In genomic region chr1:193406901-193407300, GRCh38 we compare ENCODE assay signal across 8 cellular contexts.
DNase-seq lines count a peak whose midpoint lies in the region; ATAC-seq and TF ChIP-seq lines count a peak whose summit lies in the region.

No MANE protein-coding gene starts in this region.

- H3K27ac ChIP-seq in HCT116 (ENCODE audit: low read depth, low read length), result no peak overlapping the region
- no peak overlapping the region for H3K27ac ChIP-seq in right cardiac atrium (ENCODE audit: low read length)
- H3K27ac ChIP-seq in spleen, result peak overlapping the region in 2 of 8 donors; percentile 6 to 7

- DNase-seq in activated naive CD8-positive, alpha-beta T cell treated with anti-CD3 and anti-CD28 coated beads for 36 hours, result no peak
- DNase-seq in HCT116 (ENCODE audit: low read depth, low spot score) (peak; percentile 19), NCI-H1105 (lab: John Stamatoyannopoulos, UW) (peak; percentile 41), right cardiac atrium (no peak), spleen (no peak)
- peak; percentile 36 for DNase-seq in activated CD8-positive, alpha-beta T cell treated with anti-CD3 and anti-CD28 coated beads, Interleukin-2, amount 10 ng/mL, durations not matched to agents 7 days and 5 days
- no peak for DNase-seq in stimulated activated CD4-positive, alpha-beta T cell treated with anti-CD3 and anti-CD28 coated beads, Interleukin-2, amount 100 ng/mL, for 48 hours

- POLR2A ChIA-PET in HCT116 (lab: Charles Lee), result no interaction called here
- POLR2A ChIA-PET in activated CD8-positive, alpha-beta T cell treated with anti-CD3 and anti-CD28 coated beads, Interleukin-2, amount 10 ng/mL, durations not matched to agents 7 days and 5 days (lab: Charles Lee), result interaction anchor here (0.6 kb wide), 1 partner anchor 31 kb away, joined by 3 read pairs; no protein-coding TSS in a partner anchor

- intact Hi-C loops in HCT116 (cut with micrococcal nuclease), result loop anchor here (2.0 kb wide), 2 partner anchors 348 to 888 kb away; no protein-coding TSS in a partner anchor
- intact Hi-C loops in right cardiac atrium (cut with DNase I), result no loop called here
- intact Hi-C loops in spleen (cut with DNase I; ENCODE audit: low total_unique reads), result no loop called here

- no peak for TF ChIP-seq POLR2A in HCT116 (IDR thresholded peaks at IDR 0.05; ENCODE audit: borderline replicate concordance, extremely low read depth, insufficient read depth, insufficient read length)
- TF ChIP-seq POLR2A in spleen (IDR thresholded peaks at IDR 0.05), result no peak

- no TSS peak for BruUV-seq in HCT116 (replicated peaks; lab: Mats Ljungman, UMichigan)

- no peaks in the 10 kb centered on the region for H3K36me3 Mint-ChIP-seq in activated naive CD8-positive, alpha-beta T cell
- H3K36me3 Mint-ChIP-seq in activated naive CD8-positive, alpha-beta T cell treated with anti-CD3 and anti-CD28 coated beads for 36 hours, result no peaks in the 10 kb centered on the region
- H3K36me3 Mint-ChIP-seq in activated CD8-positive, alpha-beta T cell treated with anti-CD3 and anti-CD28 coated beads, Interleukin-2, amount 10 ng/mL, durations not matched to agents 7 days and 5 days (ENCODE audit: low read depth), result peaks cover 25% of the 10 kb centered on the region

- TF ChIP-seq RAD21 in HCT116 (IDR thresholded peaks at IDR 0.05; ENCODE audit: low read depth), result peak; percentile 65

- no peaks in the 10 kb centered on the region for H3K79me2 ChIP-seq in HCT116 (ENCODE audit: insufficient read depth, low read length)

- RAD21 ChIA-PET in HCT116 (lab: Charles Lee; ENCODE audit: low non-redundant PET in 1 of 2, low total read pairs in 2 of 2, uncharacterized antibody in 2 of 2, unreplicated experiment in 2 of 2), result no interaction called here

- peak overlapping the region; percentile 5 for H3K27ac Mint-ChIP-seq in activated naive CD8-positive, alpha-beta T cell
- no peak overlapping the region for H3K27ac Mint-ChIP-seq in activated naive CD8-positive, alpha-beta T cell treated with anti-CD3 and anti-CD28 coated beads for 36 hours
- no peak overlapping the region for H3K27ac Mint-ChIP-seq in activated CD8-positive, alpha-beta T cell treated with anti-CD3 and anti-CD28 coated beads, Interleukin-2, amount 10 ng/mL, durations not matched to agents 7 days and 5 days

- no peak overlapping the region for H3K4me2 ChIP-seq in HCT116 (ENCODE audit: low read length)

- no peaks in the 10 kb centered on the region for H3K27me3 Mint-ChIP-seq in activated naive CD8-positive, alpha-beta T cell
- H3K27me3 Mint-ChIP-seq in activated naive CD8-positive, alpha-beta T cell treated with anti-CD3 and anti-CD28 coated beads for 36 hours, result no peaks in the 10 kb centered on the region
- H3K27me3 Mint-ChIP-seq in activated CD8-positive, alpha-beta T cell treated with anti-CD3 and anti-CD28 coated beads, Interleukin-2, amount 10 ng/mL, durations not matched to agents 7 days and 5 days (ENCODE audit: low read depth), result no peaks in the 10 kb centered on the region

- H3K4me3 ChIP-seq in HCT116 (replicated peaks in 1 of 2; ENCODE audit: low read depth in 1 of 2, low read length in 2 of 2) (no peak overlapping the region), right cardiac atrium (ENCODE audit: low read length) (no peak overlapping the region), spleen (no peak overlapping the region)

- H3K9me3 ChIP-seq in HCT116 (ENCODE audit: control insufficient read depth in 1 of 2, insufficient read depth in 1 of 2, low read depth in 1 of 2, low read length in 2 of 2), result no peaks in the 10 kb centered on the region
- no peaks in the 10 kb centered on the region for H3K9me3 ChIP-seq in right cardiac atrium (ENCODE audit: control insufficient read depth, low read length)
- H3K9me3 ChIP-seq in spleen, result no peaks in the 10 kb centered on the region

- no peaks in the 10 kb centered on the region for H3K27me3 ChIP-seq in HCT116 (ENCODE audit: insufficient read depth, low read length)
- no peaks in the 10 kb centered on the region for H3K27me3 ChIP-seq in right cardiac atrium (ENCODE audit: control insufficient read depth, insufficient read depth)
- no peaks in the 10 kb centered on the region for H3K27me3 ChIP-seq in spleen (replicated peaks in 1 of 7)

- H2AFZ ChIP-seq in HCT116 (ENCODE audit: low read depth, low read length, poor library complexity, severe bottlenecking), result no peak overlapping the region

- H3K4me3 Mint-ChIP-seq in activated naive CD8-positive, alpha-beta T cell, result no peak overlapping the region
- no peak overlapping the region for H3K4me3 Mint-ChIP-seq in activated naive CD8-positive, alpha-beta T cell treated with anti-CD3 and anti-CD28 coated beads for 36 hours
- no peak overlapping the region for H3K4me3 Mint-ChIP-seq in activated CD8-positive, alpha-beta T cell treated with anti-CD3 and anti-CD28 coated beads, Interleukin-2, amount 10 ng/mL, durations not matched to agents 7 days and 5 days

- CTCF ChIA-PET in HCT116 (lab: Charles Lee), result no interaction called here
- CTCF ChIA-PET in activated CD8-positive, alpha-beta T cell treated with anti-CD3 and anti-CD28 coated beads, Interleukin-2, amount 10 ng/mL, durations not matched to agents 7 days and 5 days (lab: Charles Lee), result interaction anchor here (0.9 to 2.3 kb wide), 2 partner anchors 70 to 87 kb away, joined by 3 to 7 read pairs; no protein-coding TSS in a partner anchor

- H3K36me3 ChIP-seq in HCT116 (ENCODE audit: control insufficient read depth in 1 of 2, insufficient read depth in 2 of 2, low read length in 2 of 2), result no peaks in the 10 kb centered on the region
- no peaks in the 10 kb centered on the region for H3K36me3 ChIP-seq in spleen

- H3K9ac ChIP-seq in HCT116 (ENCODE audit: low read length), result no peak overlapping the region

- peaks cover 30% of the 10 kb centered on the region for H3K4me1 Mint-ChIP-seq in activated naive CD8-positive, alpha-beta T cell (ENCODE audit: low read depth)
- peaks cover 24% of the 10 kb centered on the region for H3K4me1 Mint-ChIP-seq in activated naive CD8-positive, alpha-beta T cell treated with anti-CD3 and anti-CD28 coated beads for 36 hours
- peaks cover 26% of the 10 kb centered on the region for H3K4me1 Mint-ChIP-seq in activated CD8-positive, alpha-beta T cell treated with anti-CD3 and anti-CD28 coated beads, Interleukin-2, amount 10 ng/mL, durations not matched to agents 7 days and 5 days (ENCODE audit: low read depth)

- no peaks in the 10 kb centered on the region for H3K9me3 Mint-ChIP-seq in activated naive CD8-positive, alpha-beta T cell (ENCODE audit: low read depth)
- H3K9me3 Mint-ChIP-seq in activated naive CD8-positive, alpha-beta T cell treated with anti-CD3 and anti-CD28 coated beads for 36 hours, result no peaks in the 10 kb centered on the region
- H3K9me3 Mint-ChIP-seq in activated CD8-positive, alpha-beta T cell treated with anti-CD3 and anti-CD28 coated beads, Interleukin-2, amount 10 ng/mL, durations not matched to agents 7 days and 5 days (ENCODE audit: insufficient read depth), result no peaks in the 10 kb centered on the region

- H3K4me1 ChIP-seq in HCT116 (ENCODE audit: control insufficient read depth in 1 of 2, insufficient read depth in 2 of 2, low read length in 2 of 2) (no peaks in the 10 kb centered on the region), right cardiac atrium (ENCODE audit: control insufficient read depth, insufficient read depth, low read length) (no peaks in the 10 kb centered on the region), spleen (peaks cover 0 to 29% (median 12%) of the 10 kb centered on the region in 6 donors)

- 3% methylated on average over 4 of the region's 4 CpGs for WGBS in right cardiac atrium
- WGBS in spleen, 5 donors, result 3 to 13% (median 8%) methylated on average over 4 of the region's 4 CpGs

- ATAC-seq in HCT116 (peak; percentile 74), right cardiac atrium (peak; percentile 54 to 56)
- peak; percentile 64 for ATAC-seq in activated CD8-positive, alpha-beta T cell treated with anti-CD3 and anti-CD28 coated beads, Interleukin-2, amount 10 ng/mL, durations not matched to agents 7 days and 5 days

- H3K9me2 ChIP-seq in HCT116 (ENCODE audit: insufficient read depth), result no peaks in the 10 kb centered on the region

- no peaks in the 10 kb centered on the region for H4K20me1 ChIP-seq in HCT116 (ENCODE audit: insufficient read depth)

- TF ChIP-seq CTCF in HCT116 (IDR thresholded peaks at IDR 0.05 in 2 of 3, conservative IDR thresholded peaks at IDR 0.05 in 1 of 3; ENCODE audit: borderline replicate concordance in 1 of 3, insufficient read depth in 1 of 3, low read depth in 2 of 3, low read length in 2 of 3) (peak; percentile 47 to 77 (median 65); a peak in 5 of 6 replicates), spleen (IDR thresholded peaks at IDR 0.05 in 8 of 11, conservative IDR thresholded peaks at IDR 0.05 in 3 of 11) (peak; percentile 35 to 79 (median 70))

TF ChIP-seq in HCT116, 20 proteins besides CTCF, POLR2A, EP300 and RAD21:
- TF ChIP-seq, protein P1, sequence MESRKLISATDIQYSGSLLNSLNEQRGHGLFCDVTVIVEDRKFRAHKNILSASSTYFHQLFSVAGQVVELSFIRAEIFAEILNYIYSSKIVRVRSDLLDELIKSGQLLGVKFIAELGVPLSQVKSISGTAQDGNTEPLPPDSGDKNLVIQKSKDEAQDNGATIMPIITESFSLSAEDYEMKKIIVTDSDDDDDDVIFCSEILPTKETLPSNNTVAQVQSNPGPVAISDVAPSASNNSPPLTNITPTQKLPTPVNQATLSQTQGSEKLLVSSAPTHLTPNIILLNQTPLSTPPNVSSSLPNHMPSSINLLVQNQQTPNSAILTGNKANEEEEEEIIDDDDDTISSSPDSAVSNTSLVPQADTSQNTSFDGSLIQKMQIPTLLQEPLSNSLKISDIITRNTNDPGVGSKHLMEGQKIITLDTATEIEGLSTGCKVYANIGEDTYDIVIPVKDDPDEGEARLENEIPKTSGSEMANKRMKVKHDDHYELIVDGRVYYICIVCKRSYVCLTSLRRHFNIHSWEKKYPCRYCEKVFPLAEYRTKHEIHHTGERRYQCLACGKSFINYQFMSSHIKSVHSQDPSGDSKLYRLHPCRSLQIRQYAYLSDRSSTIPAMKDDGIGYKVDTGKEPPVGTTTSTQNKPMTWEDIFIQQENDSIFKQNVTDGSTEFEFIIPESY (IDR thresholded peaks at IDR 0.05; ENCODE audit: extremely low read depth, insufficient replicate concordance, low read length), result no peak

Comparison
In these comparisons a context has a peak if more than half of its experiments do, and no peak if none do; other contexts are left out.
1. DNase-seq: peak in HCT116 (single experiment), NCI-H1105 (single experiment) and activated CD8-positive, alpha-beta T cell treated with anti-CD3 and anti-CD28 coated beads, Interleukin-2, amount 10 ng/mL, durations not matched to agents 7 days and 5 days (single experiment); none in activated naive CD8-positive, alpha-beta T cell treated with anti-CD3 and anti-CD28 coated beads for 36 hours (single experiment), right cardiac atrium (0 of 3), spleen (single experiment) and stimulated activated CD4-positive, alpha-beta T cell treated with anti-CD3 and anti-CD28 coated beads, Interleukin-2, amount 100 ng/mL, for 48 hours (0 of 2).
2. Peak in every context shown above with its lines, with median percentiles within 50 percentile points of each other: ATAC-seq.